In genomic region chr5:142942901-142943300, GRCh38 we compare ENCODE assay signal across 26 cellular contexts.
"Had no signal": no experiment of that assay in that cellular context is flagged by ENCODE, and none has a peak within 500 bp of the region (broad histone marks: within the 10 kb centered on the region; RNA-seq: fewer than 3 reads in every experiment).

No MANE protein-coding gene starts in this region.

- FAIRE-seq: astrocyte, frontal cortex had no signal

- H3K27me3 ChIP-seq: colonic mucosa had no signal

- H3K4me3 ChIP-seq: colonic mucosa had no signal

- ATAC-seq: activated CD4-positive, alpha-beta T cell treated with anti-CD3 and anti-CD28 coated beads for 36 hours; activated T-cell treated with anti-CD3 and anti-CD28 coated beads, Interleukin-2, amount 50 U/mL, for 72 hours; esophagus mucosa had no signal

- H3K27me3 Mint-ChIP-seq: activated CD4-positive, alpha-beta memory T cell treated with anti-CD3 and anti-CD28 coated beads, Interleukin-2, amount 10 ng/mL, durations not matched to agents 7 days and 5 days; activated CD4-positive, alpha-beta T cell treated with anti-CD3 and anti-CD28 coated beads for 36 hours; activated CD4-positive, alpha-beta T cell treated with anti-CD3 and anti-CD28 coated beads, Interleukin-2, amount 10 ng/mL, durations not matched to agents 7 days and 5 days; activated naive CD8-positive, alpha-beta T cell; activated T-cell treated with anti-CD3 and anti-CD28 coated beads, Interleukin-2, amount 50 U/mL, for 24 hours had no signal

- H3K4me3 Mint-ChIP-seq: activated CD4-positive, alpha-beta memory T cell treated with anti-CD3 and anti-CD28 coated beads, Interleukin-2, amount 10 ng/mL, durations not matched to agents 7 days and 5 days; activated CD4-positive, alpha-beta T cell treated with anti-CD3 and anti-CD28 coated beads for 36 hours; activated CD4-positive, alpha-beta T cell treated with anti-CD3 and anti-CD28 coated beads, Interleukin-2, amount 10 ng/mL, durations not matched to agents 7 days and 5 days; activated naive CD8-positive, alpha-beta T cell; activated T-cell treated with anti-CD3 and anti-CD28 coated beads, Interleukin-2, amount 50 U/mL, for 24 hours; activated T-cell treated with anti-CD3 and anti-CD28 coated beads, Interleukin-2, amount 50 U/mL, for 72 hours; endodermal cell had no signal

- H3K4me1 ChIP-seq: colonic mucosa had no signal

- H3K9me3 ChIP-seq: colonic mucosa had no signal

- H3K27ac Mint-ChIP-seq: activated CD4-positive, alpha-beta memory T cell treated with anti-CD3 and anti-CD28 coated beads, Interleukin-2, amount 10 ng/mL, durations not matched to agents 7 days and 5 days; activated CD4-positive, alpha-beta T cell treated with anti-CD3 and anti-CD28 coated beads for 36 hours; activated CD4-positive, alpha-beta T cell treated with anti-CD3 and anti-CD28 coated beads, Interleukin-2, amount 10 ng/mL, durations not matched to agents 7 days and 5 days; activated naive CD8-positive, alpha-beta T cell; activated T-cell treated with anti-CD3 and anti-CD28 coated beads, Interleukin-2, amount 50 U/mL, for 24 hours; activated T-cell treated with anti-CD3 and anti-CD28 coated beads, Interleukin-2, amount 50 U/mL, for 72 hours; endodermal cell had no signal

- DNase-seq: activated CD4-positive, alpha-beta memory T cell treated with anti-CD3 and anti-CD28 coated beads, Interleukin-2, amount 10 ng/mL, durations not matched to agents 7 days and 5 days; activated CD4-positive, alpha-beta T cell treated with anti-CD3 and anti-CD28 coated beads for 36 hours; activated CD4-positive, alpha-beta T cell treated with anti-CD3 and anti-CD28 coated beads, Interleukin-2, amount 10 ng/mL, durations not matched to agents 7 days and 5 days; activated CD4-positive, alpha-beta T cell treated with anti-CD3 and anti-CD28 coated beads, Interleukin-2, amount 50 U/mL, for 4 hours; activated CD4-positive, CD25-positive, alpha-beta regulatory T cell; activated CD4-positive, CD25-positive, alpha-beta regulatory T cell treated with anti-CD3 and anti-CD28 coated beads, Interleukin-2, amount 50 U/mL, for 72 hours; activated CD8-positive, alpha-beta memory T cell treated with anti-CD3 and anti-CD28 coated beads, Interleukin-2, amount 50 U/mL, for 48 hours; activated effector memory CD4-positive, alpha-beta T cell treated with Interleukin-2 at 50 U/mL for 16 hours; activated gamma-delta T cell treated with Interleukin-2 at 50 U/mL for 16 hours; activated naive CD4-positive, alpha-beta T cell treated with anti-CD3 and anti-CD28 coated beads, Interleukin-2, amount 50 U/mL, for 16 hours; activated naive CD4-positive, alpha-beta T cell treated with Interleukin-2 at 50 U/mL for 16 hours; activated T-cell treated with anti-CD3 and anti-CD28 coated beads for 4 hours; activated T-cell treated with anti-CD3 and anti-CD28 coated beads, Interleukin-2, amount 50 U/mL, for 24 hours; activated T-cell treated with anti-CD3 and anti-CD28 coated beads, Interleukin-2, amount 50 U/mL, for 72 hours; amniotic stem cell; anterior cingulate cortex; caudate nucleus; colonic mucosa; effector CD8-positive, alpha-beta T cell; endodermal cell; foreskin fibroblast; T-helper 2 cell had no signal

- H3K9me3 Mint-ChIP-seq: activated CD4-positive, alpha-beta memory T cell treated with anti-CD3 and anti-CD28 coated beads, Interleukin-2, amount 10 ng/mL, durations not matched to agents 7 days and 5 days; activated CD4-positive, alpha-beta T cell treated with anti-CD3 and anti-CD28 coated beads, Interleukin-2, amount 10 ng/mL, durations not matched to agents 7 days and 5 days; activated T-cell treated with anti-CD3 and anti-CD28 coated beads, Interleukin-2, amount 50 U/mL, for 24 hours; activated T-cell treated with anti-CD3 and anti-CD28 coated beads, Interleukin-2, amount 50 U/mL, for 72 hours; endodermal cell had no signal

- H3K27ac ChIP-seq: colonic mucosa had no signal
